9 cellular contexts compared by ENCODE assay signal in genomic region chr1:239814306-239814881, GRCh38.
DNase-seq lines count a peak whose midpoint lies in the region; ATAC-seq and TF ChIP-seq lines count a peak whose summit lies in the region.
"Had no signal": no experiment of that assay in that cellular context is flagged by ENCODE, and none has a peak within 500 bp of the region (broad histone marks: within the 10 kb centered on the region; RNA-seq: fewer than 3 reads in every experiment).

No MANE protein-coding gene starts in this region.

- DNase-seq in activated CD4-positive, alpha-beta T cell treated with anti-CD3 and anti-CD28 coated beads for 36 hours: peak; percentile 69
- no peak for DNase-seq in activated CD4-positive, alpha-beta T cell treated with anti-CD3 and anti-CD28 coated beads for 1 hour
- DNase-seq in T1000 (lab: John Stamatoyannopoulos, UW) (peak; percentile 65), foreskin keratinocyte (peak; percentile 39 to 65), NCI-H2196 treated with DMSO at 0.1 percent for 48 hours (lab: John Stamatoyannopoulos, UW; ENCODE audit: unreplicated experiment) (no peak)
- peak in 1 of 2 donors; percentile 26 for DNase-seq in stimulated activated naive CD8-positive, alpha-beta T cell treated with anti-CD3 and anti-CD28 coated beads, Interleukin-15, amount 100 ng/mL, for 72 hours
- DNase-seq in activated effector memory CD4-positive, alpha-beta T cell treated with anti-CD3 and anti-CD28 coated beads, Interleukin-2, amount 50 U/mL, for 16 hours: no peak

- H3K4me1 ChIP-seq in foreskin keratinocyte: no peaks in the 10 kb centered on the region

- H3K4me1 Mint-ChIP-seq in activated CD4-positive, alpha-beta T cell treated with anti-CD3 and anti-CD28 coated beads for 36 hours: peaks cover 43% of the 10 kb centered on the region
- H3K4me1 Mint-ChIP-seq in stimulated activated naive CD8-positive, alpha-beta T cell treated with anti-CD3 and anti-CD28 coated beads, Interleukin-15, amount 100 ng/mL, for 72 hours: peaks cover 20% of the 10 kb centered on the region

- no peak overlapping the region for H3K27ac ChIP-seq in foreskin keratinocyte
- H3K27ac ChIP-seq: C4-2B had no signal

- intact Hi-C loops in activated CD4-positive, alpha-beta T cell treated with anti-CD3 and anti-CD28 coated beads for 36 hours (cut with DNase I, micrococcal nuclease): loop anchor here (1.0 to 5.0 kb wide), 3 partner anchors 22 to 95 kb away; no protein-coding TSS in a partner anchor

- no peaks in the 10 kb centered on the region for H3K27me3 Mint-ChIP-seq in activated CD4-positive, alpha-beta T cell treated with anti-CD3 and anti-CD28 coated beads for 36 hours
- H3K27me3 Mint-ChIP-seq in stimulated activated naive CD8-positive, alpha-beta T cell treated with anti-CD3 and anti-CD28 coated beads, Interleukin-15, amount 100 ng/mL, for 72 hours: no peaks in the 10 kb centered on the region

- POLR2A ChIA-PET in activated CD4-positive, alpha-beta T cell treated with anti-CD3 and anti-CD28 coated beads for 36 hours (lab: Charles Lee): interaction anchor here (1.5 kb wide), 1 partner anchor 96 kb away, joined by 6 read pairs; no protein-coding TSS in a partner anchor

- H3K4me3 Mint-ChIP-seq in activated CD4-positive, alpha-beta T cell treated with anti-CD3 and anti-CD28 coated beads for 36 hours: no peak overlapping the region
- no peak overlapping the region for H3K4me3 Mint-ChIP-seq in stimulated activated naive CD8-positive, alpha-beta T cell treated with anti-CD3 and anti-CD28 coated beads, Interleukin-15, amount 100 ng/mL, for 72 hours

- no peaks in the 10 kb centered on the region for H3K9me3 Mint-ChIP-seq in activated CD4-positive, alpha-beta T cell treated with anti-CD3 and anti-CD28 coated beads for 36 hours (ENCODE audit: low read depth)
- H3K9me3 Mint-ChIP-seq in stimulated activated naive CD8-positive, alpha-beta T cell treated with anti-CD3 and anti-CD28 coated beads, Interleukin-15, amount 100 ng/mL, for 72 hours: peaks cover 0 to 3% of the 10 kb centered on the region in 2 donors

- TF ChIP-seq CTCF in foreskin keratinocyte (conservative IDR thresholded peaks at IDR 0.05): peak; percentile 18

- CTCF ChIA-PET in activated CD4-positive, alpha-beta T cell treated with anti-CD3 and anti-CD28 coated beads for 36 hours (lab: Charles Lee): interaction anchor here (0.7 to 0.9 kb wide), 2 partner anchors 78 to 96 kb away, joined by 3 read pairs; no protein-coding TSS in a partner anchor

- peak; percentile 87 for ATAC-seq in activated CD4-positive, alpha-beta T cell treated with anti-CD3 and anti-CD28 coated beads for 36 hours
- ATAC-seq in foreskin keratinocyte: peak; percentile 95
- ATAC-seq in stimulated activated naive CD8-positive, alpha-beta T cell treated with anti-CD3 and anti-CD28 coated beads, Interleukin-15, amount 100 ng/mL, for 72 hours: peak; percentile 83
- no peak for ATAC-seq in HG02840 (IDR thresholded peaks at IDR 0.05; ENCODE audit: low FRiP score, unreplicated experiment)

- peak overlapping the region; percentile 32 for H3K27ac Mint-ChIP-seq in activated CD4-positive, alpha-beta T cell treated with anti-CD3 and anti-CD28 coated beads for 36 hours
- H3K27ac Mint-ChIP-seq in stimulated activated naive CD8-positive, alpha-beta T cell treated with anti-CD3 and anti-CD28 coated beads, Interleukin-15, amount 100 ng/mL, for 72 hours: peak overlapping the region in 1 of 2 donors; percentile 63

- no peaks in the 10 kb centered on the region for H3K36me3 Mint-ChIP-seq in activated CD4-positive, alpha-beta T cell treated with anti-CD3 and anti-CD28 coated beads for 36 hours (ENCODE audit: low read depth)

- H3K27me3 ChIP-seq in foreskin keratinocyte: no peaks in the 10 kb centered on the region

Comparison
In these comparisons a context has a peak if more than half of its experiments do, and no peak if none do; other contexts are left out.
1. DNase-seq: peak in activated CD4-positive, alpha-beta T cell treated with anti-CD3 and anti-CD28 coated beads for 36 hours (single experiment), T1000 (single experiment) and foreskin keratinocyte (2 of 2); none in activated CD4-positive, alpha-beta T cell treated with anti-CD3 and anti-CD28 coated beads for 1 hour (single experiment), activated effector memory CD4-positive, alpha-beta T cell treated with anti-CD3 and anti-CD28 coated beads, Interleukin-2, amount 50 U/mL, for 16 hours (single experiment) and NCI-H2196 treated with DMSO at 0.1 percent for 48 hours (single experiment).